ENCODE assay signal across 27 cellular contexts in genomic region chr2:195985731-195986130, GRCh38.
A peak's percentile ranks its signal among the peaks of the same experiment; 100 is the strongest.
DNase-seq lines count a peak whose midpoint lies in the region; ATAC-seq and TF ChIP-seq lines count a peak whose summit lies in the region.
"Had no signal": no experiment of that assay in that cellular context is flagged by ENCODE, and none has a peak within 500 bp of the region (broad histone marks: within the 10 kb centered on the region; RNA-seq: fewer than 3 reads in every experiment).

No MANE protein-coding gene starts in this region.

- peak overlapping the region; percentile 25; the same call in 1 of the 2 replicates for H2AFZ ChIP-seq in OCI-LY3 (ENCODE audit: low read depth, low read length)

- no peaks in the 10 kb centered on the region for H3K9me3 ChIP-seq in OCI-LY3 (ENCODE audit: insufficient read depth, low read length)
- H3K9me3 ChIP-seq: psoas muscle, transverse colon had no signal

- TF ChIP-seq CTCF in OCI-LY3 (IDR thresholded peaks at IDR 0.05; ENCODE audit: low read depth, low read length) (no peak), omental fat pad (IDR thresholded peaks at IDR 0.05) (no peak)

- H3K36me3 ChIP-seq in OCI-LY3 (replicated peaks; ENCODE audit: low read depth, low read length): no peaks in the 10 kb centered on the region
- H3K36me3 ChIP-seq: transverse colon had no signal

- peak overlapping the region; percentile 55 for H3K4me2 ChIP-seq in OCI-LY3 (ENCODE audit: low read length)

- no peak overlapping the region for H3K9ac ChIP-seq in OCI-LY3 (ENCODE audit: low read length)

- H3K27me3 ChIP-seq in OCI-LY3 (ENCODE audit: low read depth, low read length): no peaks in the 10 kb centered on the region
- H3K27me3 ChIP-seq: transverse colon had no signal

- H3K4me1 ChIP-seq in OCI-LY3 (ENCODE audit: low read length): peaks cover 11% of the 10 kb centered on the region
- H3K4me1 ChIP-seq: psoas muscle had no signal

- ATAC-seq in HG03565 (IDR thresholded peaks at IDR 0.05; ENCODE audit: unreplicated experiment) (no peak), omental fat pad (ENCODE audit: low FRiP score) (no peak)
- ATAC-seq: activated CD8-positive, alpha-beta memory T cell treated with anti-CD3 and anti-CD28 coated beads, Interleukin-2, amount 10 ng/mL, durations not matched to agents 7 days and 5 days; activated T-cell treated with anti-CD3 and anti-CD28 coated beads, Interleukin-2, amount 50 U/mL, for 4 hours; psoas muscle; T-cell had no signal

- H3K4me3 ChIP-seq in OCI-LY3 (ENCODE audit: low read length): peak overlapping the region; percentile 46
- H3K4me3 ChIP-seq: psoas muscle, transverse colon had no signal

- H4K20me1 ChIP-seq in OCI-LY3 (ENCODE audit: insufficient read depth, low read length): no peaks in the 10 kb centered on the region

- DNase-seq in NCI-H2227 treated with DMSO at 0.1 percent for 48 hours (lab: John Stamatoyannopoulos, UW) (peak; percentile 10), NCI-H2227 (lab: John Stamatoyannopoulos, UW; ENCODE audit: unreplicated experiment) (no peak), inferior parietal cortex (ENCODE audit: extremely low spot score) (peak; percentile 9), superior temporal gyrus (ENCODE audit: extremely low spot score) (peak; percentile 10), substantia nigra (lab: John Stamatoyannopoulos, UW) (no peak), omental fat pad (ENCODE audit: low spot score) (no peak)
- DNase-seq: 8988T; activated CD4-positive, CD25-positive, alpha-beta regulatory T cell; activated CD8-positive, alpha-beta memory T cell treated with anti-CD3 and anti-CD28 coated beads, Interleukin-2, amount 10 ng/mL, durations not matched to agents 7 days and 5 days; activated gamma-delta T cell treated with Interleukin-2 at 50 U/mL for 16 hours; activated T-cell treated with anti-CD3 and anti-CD28 coated beads, Interleukin-2, amount 50 U/mL, for 4 hours; Calu3; central memory CD4-positive, alpha-beta T cell; cortex of kidney; DMS79 treated with DMSO at 0.1 percent for 48 hours; effector memory CD4-positive, alpha-beta T cell; GF-D8; NCI-H1417; NCI-H2081 treated with DMSO at 0.1 percent for 48 hours; NCI-H774; psoas muscle; stimulated activated CD4-positive, alpha-beta T cell treated with anti-CD3 and anti-CD28 coated beads, Interleukin-4, amount 100 ng/mL, for 24 hours; T-cell; transverse colon had no signal

- H3K27ac ChIP-seq in OCI-LY3 (ENCODE audit: low read length) (no peak overlapping the region), substantia nigra (ENCODE audit: low read depth, low read length, poor library complexity, severe bottlenecking) (no peak overlapping the region)
- H3K27ac ChIP-seq: epithelial cell of prostate, psoas muscle, transverse colon had no signal

- no peaks in the 10 kb centered on the region for H3K79me2 ChIP-seq in OCI-LY3 (ENCODE audit: low read length)

Comparison
In these comparisons a context has a peak if more than half of its experiments do, and no peak if none do; other contexts are left out.
1. DNase-seq: peak in NCI-H2227 treated with DMSO at 0.1 percent for 48 hours (single experiment), inferior parietal cortex (single experiment) and superior temporal gyrus (single experiment); none in NCI-H2227 (single experiment), substantia nigra (0 of 49) and omental fat pad (single experiment).